In the genomic region with DNA sequence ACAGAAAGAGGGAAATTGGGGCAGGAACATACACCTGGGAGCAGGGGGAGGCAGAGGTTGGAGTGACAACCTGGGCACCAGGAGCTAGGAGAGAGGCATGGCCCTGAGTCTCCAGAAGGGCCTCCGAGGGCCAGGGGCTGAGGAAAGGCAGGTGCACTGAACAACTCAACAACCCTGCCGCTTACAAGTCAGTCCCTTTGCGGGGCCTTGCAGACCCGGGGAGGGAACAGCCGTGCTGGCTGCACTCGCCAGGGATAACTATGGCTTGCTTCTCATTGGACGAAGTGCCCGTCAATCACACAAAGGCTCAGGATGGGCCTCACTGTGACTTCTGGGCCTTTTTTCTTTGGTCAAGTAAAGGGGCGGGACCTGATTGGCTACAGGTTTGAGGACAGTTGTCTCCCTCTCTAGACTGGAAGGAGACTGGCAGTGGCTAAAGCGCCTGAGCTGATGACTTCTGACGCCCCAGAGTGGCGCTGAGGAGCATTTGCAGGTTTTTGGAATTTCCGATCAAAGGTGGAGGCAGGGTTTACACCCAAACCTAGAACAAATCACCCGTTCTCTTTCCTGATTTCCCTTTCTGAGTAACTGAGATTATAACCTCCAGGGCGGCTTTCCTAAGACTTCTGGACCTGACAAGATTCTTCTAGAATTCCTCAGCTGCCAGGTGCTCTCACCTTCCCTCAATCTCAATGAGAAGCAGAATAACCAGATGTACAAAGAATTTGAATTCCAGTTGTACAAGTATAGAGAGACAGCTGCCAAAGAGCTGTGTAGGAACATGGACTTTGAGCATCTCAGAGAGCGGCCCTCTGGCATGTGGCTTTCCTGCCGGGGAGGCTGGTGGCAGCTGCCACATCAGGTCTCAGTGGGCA, we compare ENCODE assay signal across 1 cellular context.
A peak's percentile ranks its signal among the peaks of the same experiment; 100 is the strongest.
TF ChIP-seq lines count a peak whose summit lies in the region.

No MANE protein-coding gene starts in this region.

TF ChIP-seq in HepG2, 621 proteins besides CTCF, POLR2A, EP300 and RAD21 (continued from another document and continues in another):
- TF ChIP-seq ZNF160 (CRISPR knock-in tag; IDR thresholded peaks at IDR 0.05) = no peak
- TF ChIP-seq, protein P1, sequence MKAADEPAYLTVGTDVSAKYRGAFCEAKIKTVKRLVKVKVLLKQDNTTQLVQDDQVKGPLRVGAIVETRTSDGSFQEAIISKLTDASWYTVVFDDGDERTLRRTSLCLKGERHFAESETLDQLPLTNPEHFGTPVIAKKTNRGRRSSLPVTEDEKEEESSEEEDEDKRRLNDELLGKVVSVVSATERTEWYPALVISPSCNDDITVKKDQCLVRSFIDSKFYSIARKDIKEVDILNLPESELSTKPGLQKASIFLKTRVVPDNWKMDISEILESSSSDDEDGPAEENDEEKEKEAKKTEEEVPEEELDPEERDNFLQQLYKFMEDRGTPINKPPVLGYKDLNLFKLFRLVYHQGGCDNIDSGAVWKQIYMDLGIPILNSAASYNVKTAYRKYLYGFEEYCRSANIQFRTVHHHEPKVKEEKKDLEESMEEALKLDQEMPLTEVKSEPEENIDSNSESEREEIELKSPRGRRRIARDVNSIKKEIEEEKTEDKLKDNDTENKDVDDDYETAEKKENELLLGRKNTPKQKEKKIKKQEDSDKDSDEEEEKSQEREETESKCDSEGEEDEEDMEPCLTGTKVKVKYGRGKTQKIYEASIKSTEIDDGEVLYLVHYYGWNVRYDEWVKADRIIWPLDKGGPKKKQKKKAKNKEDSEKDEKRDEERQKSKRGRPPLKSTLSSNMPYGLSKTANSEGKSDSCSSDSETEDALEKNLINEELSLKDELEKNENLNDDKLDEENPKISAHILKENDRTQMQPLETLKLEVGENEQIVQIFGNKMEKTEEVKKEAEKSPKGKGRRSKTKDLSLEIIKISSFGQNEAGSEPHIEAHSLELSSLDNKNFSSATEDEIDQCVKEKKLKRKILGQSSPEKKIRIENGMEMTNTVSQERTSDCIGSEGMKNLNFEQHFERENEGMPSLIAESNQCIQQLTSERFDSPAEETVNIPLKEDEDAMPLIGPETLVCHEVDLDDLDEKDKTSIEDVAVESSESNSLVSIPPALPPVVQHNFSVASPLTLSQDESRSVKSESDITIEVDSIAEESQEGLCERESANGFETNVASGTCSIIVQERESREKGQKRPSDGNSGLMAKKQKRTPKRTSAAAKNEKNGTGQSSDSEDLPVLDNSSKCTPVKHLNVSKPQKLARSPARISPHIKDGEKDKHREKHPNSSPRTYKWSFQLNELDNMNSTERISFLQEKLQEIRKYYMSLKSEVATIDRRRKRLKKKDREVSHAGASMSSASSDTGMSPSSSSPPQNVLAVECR (CRISPR knock-in tag; IDR thresholded peaks at IDR 0.05; ENCODE audit: borderline replicate concordance) = peak; percentile 34; the same call in 1 of the 2 replicates
- TF ChIP-seq KLF6 (CRISPR knock-in tag; IDR thresholded peaks at IDR 0.05) = peak; percentile 46; the same call in 1 of the 2 replicates
- TF ChIP-seq, protein P2, sequence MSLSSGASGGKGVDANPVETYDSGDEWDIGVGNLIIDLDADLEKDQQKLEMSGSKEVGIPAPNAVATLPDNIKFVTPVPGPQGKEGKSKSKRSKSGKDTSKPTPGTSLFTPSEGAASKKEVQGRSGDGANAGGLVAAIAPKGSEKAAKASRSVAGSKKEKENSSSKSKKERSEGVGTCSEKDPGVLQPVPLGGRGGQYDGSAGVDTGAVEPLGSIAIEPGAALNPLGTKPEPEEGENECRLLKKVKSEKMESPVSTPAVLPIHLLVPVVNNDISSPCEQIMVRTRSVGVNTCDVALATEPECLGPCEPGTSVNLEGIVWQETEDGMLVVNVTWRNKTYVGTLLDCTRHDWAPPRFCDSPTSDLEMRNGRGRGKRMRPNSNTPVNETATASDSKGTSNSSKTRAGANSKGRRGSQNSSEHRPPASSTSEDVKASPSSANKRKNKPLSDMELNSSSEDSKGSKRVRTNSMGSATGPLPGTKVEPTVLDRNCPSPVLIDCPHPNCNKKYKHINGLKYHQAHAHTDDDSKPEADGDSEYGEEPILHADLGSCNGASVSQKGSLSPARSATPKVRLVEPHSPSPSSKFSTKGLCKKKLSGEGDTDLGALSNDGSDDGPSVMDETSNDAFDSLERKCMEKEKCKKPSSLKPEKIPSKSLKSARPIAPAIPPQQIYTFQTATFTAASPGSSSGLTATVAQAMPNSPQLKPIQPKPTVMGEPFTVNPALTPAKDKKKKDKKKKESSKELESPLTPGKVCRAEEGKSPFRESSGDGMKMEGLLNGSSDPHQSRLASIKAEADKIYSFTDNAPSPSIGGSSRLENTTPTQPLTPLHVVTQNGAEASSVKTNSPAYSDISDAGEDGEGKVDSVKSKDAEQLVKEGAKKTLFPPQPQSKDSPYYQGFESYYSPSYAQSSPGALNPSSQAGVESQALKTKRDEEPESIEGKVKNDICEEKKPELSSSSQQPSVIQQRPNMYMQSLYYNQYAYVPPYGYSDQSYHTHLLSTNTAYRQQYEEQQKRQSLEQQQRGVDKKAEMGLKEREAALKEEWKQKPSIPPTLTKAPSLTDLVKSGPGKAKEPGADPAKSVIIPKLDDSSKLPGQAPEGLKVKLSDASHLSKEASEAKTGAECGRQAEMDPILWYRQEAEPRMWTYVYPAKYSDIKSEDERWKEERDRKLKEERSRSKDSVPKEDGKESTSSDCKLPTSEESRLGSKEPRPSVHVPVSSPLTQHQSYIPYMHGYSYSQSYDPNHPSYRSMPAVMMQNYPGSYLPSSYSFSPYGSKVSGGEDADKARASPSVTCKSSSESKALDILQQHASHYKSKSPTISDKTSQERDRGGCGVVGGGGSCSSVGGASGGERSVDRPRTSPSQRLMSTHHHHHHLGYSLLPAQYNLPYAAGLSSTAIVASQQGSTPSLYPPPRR (CRISPR knock-in tag; IDR thresholded peaks at IDR 0.05; ENCODE audit: borderline replicate concordance) = no peak
- 0 out of 2 replicates have a peak, but pooled peaks have one; percentile 39 for TF ChIP-seq ZNF446 (CRISPR knock-in tag; IDR thresholded peaks at IDR 0.05)
- 0 out of 2 replicates have a peak, but pooled peaks have one; percentile 16 for TF ChIP-seq SRF (IDR thresholded peaks at IDR 0.05; ENCODE audit: low read depth, low read length)
- TF ChIP-seq THAP11 (CRISPR knock-in tag; IDR thresholded peaks at IDR 0.05) = 0 out of 2 replicates have a peak, but pooled peaks have one; percentile 26
- peak; percentile 59; the same call in 1 of the 2 replicates for TF ChIP-seq NFKB2 (CRISPR knock-in tag; IDR thresholded peaks at IDR 0.05; ENCODE audit: borderline replicate concordance)
- TF ChIP-seq, protein P3, sequence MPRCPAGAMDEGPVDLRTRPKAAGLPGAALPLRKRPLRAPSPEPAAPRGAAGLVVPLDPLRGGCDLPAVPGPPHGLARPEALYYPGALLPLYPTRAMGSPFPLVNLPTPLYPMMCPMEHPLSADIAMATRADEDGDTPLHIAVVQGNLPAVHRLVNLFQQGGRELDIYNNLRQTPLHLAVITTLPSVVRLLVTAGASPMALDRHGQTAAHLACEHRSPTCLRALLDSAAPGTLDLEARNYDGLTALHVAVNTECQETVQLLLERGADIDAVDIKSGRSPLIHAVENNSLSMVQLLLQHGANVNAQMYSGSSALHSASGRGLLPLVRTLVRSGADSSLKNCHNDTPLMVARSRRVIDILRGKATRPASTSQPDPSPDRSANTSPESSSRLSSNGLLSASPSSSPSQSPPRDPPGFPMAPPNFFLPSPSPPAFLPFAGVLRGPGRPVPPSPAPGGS (CRISPR knock-in tag; IDR thresholded peaks at IDR 0.05) = no peak
- TF ChIP-seq ELF3 (CRISPR knock-in tag; IDR thresholded peaks at IDR 0.05) = peak; percentile 7
- no peak for TF ChIP-seq NBN (conservative IDR thresholded peaks at IDR 0.05)
- TF ChIP-seq ARHGAP35 (CRISPR knock-in tag; IDR thresholded peaks at IDR 0.05; ENCODE audit: borderline replicate concordance) = no peak
- peak; percentile 75; the same call in 1 of the 2 replicates for TF ChIP-seq ZNF891 (CRISPR knock-in tag; IDR thresholded peaks at IDR 0.05)
- TF ChIP-seq ZBTB42 (CRISPR knock-in tag; IDR thresholded peaks at IDR 0.05) = no peak
- TF ChIP-seq SOX6 (IDR thresholded peaks at IDR 0.05) = no peak
- peak; percentile 55 for TF ChIP-seq SOX6 (CRISPR knock-in tag; IDR thresholded peaks at IDR 0.05)
- TF ChIP-seq GFI1 (CRISPR knock-in tag; IDR thresholded peaks at IDR 0.05; ENCODE audit: borderline replicate concordance) = 0 out of 2 replicates have a peak, but pooled peaks have one; percentile 31
- TF ChIP-seq, protein P4, sequence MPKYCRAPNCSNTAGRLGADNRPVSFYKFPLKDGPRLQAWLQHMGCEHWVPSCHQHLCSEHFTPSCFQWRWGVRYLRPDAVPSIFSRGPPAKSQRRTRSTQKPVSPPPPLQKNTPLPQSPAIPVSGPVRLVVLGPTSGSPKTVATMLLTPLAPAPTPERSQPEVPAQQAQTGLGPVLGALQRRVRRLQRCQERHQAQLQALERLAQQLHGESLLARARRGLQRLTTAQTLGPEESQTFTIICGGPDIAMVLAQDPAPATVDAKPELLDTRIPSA (CRISPR knock-in tag; IDR thresholded peaks at IDR 0.05; ENCODE audit: borderline replicate concordance) = no peak
- TF ChIP-seq ZFAT (CRISPR knock-in tag; conservative IDR thresholded peaks at IDR 0.05) = no peak
- TF ChIP-seq, protein P5, sequence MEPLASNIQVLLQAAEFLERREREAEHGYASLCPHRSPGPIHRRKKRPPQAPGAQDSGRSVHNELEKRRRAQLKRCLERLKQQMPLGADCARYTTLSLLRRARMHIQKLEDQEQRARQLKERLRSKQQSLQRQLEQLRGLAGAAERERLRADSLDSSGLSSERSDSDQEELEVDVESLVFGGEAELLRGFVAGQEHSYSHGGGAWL (CRISPR knock-in tag; IDR thresholded peaks at IDR 0.05) = 0 out of 2 replicates have a peak, but pooled peaks have one; percentile 9
- 0 out of 2 replicates have a peak, but pooled peaks have one; percentile 13 for TF ChIP-seq FOXA3 (CRISPR knock-in tag; IDR thresholded peaks at IDR 0.05)
- 0 out of 2 replicates have a peak, but pooled peaks have one; percentile 31 for TF ChIP-seq MYNN (CRISPR knock-in tag; IDR thresholded peaks at IDR 0.05; ENCODE audit: low read depth)
- TF ChIP-seq ZNF317 (CRISPR knock-in tag; IDR thresholded peaks at IDR 0.05) = no peak
- TF ChIP-seq NCOR1 (IDR thresholded peaks at IDR 0.05; ENCODE audit: borderline replicate concordance, low read length) = peak; percentile 58
- no peak for TF ChIP-seq ZNF746 (CRISPR knock-in tag; IDR thresholded peaks at IDR 0.05)
- TF ChIP-seq, protein P6, sequence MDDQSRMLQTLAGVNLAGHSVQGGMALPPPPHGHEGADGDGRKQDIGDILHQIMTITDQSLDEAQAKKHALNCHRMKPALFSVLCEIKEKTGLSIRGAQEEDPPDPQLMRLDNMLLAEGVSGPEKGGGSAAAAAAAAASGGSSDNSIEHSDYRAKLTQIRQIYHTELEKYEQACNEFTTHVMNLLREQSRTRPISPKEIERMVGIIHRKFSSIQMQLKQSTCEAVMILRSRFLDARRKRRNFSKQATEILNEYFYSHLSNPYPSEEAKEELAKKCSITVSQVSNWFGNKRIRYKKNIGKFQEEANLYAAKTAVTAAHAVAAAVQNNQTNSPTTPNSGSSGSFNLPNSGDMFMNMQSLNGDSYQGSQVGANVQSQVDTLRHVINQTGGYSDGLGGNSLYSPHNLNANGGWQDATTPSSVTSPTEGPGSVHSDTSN (CRISPR knock-in tag; IDR thresholded peaks at IDR 0.05; ENCODE audit: borderline replicate concordance) = peak; percentile 61; the same call in 1 of the 2 replicates
- TF ChIP-seq, protein P7, sequence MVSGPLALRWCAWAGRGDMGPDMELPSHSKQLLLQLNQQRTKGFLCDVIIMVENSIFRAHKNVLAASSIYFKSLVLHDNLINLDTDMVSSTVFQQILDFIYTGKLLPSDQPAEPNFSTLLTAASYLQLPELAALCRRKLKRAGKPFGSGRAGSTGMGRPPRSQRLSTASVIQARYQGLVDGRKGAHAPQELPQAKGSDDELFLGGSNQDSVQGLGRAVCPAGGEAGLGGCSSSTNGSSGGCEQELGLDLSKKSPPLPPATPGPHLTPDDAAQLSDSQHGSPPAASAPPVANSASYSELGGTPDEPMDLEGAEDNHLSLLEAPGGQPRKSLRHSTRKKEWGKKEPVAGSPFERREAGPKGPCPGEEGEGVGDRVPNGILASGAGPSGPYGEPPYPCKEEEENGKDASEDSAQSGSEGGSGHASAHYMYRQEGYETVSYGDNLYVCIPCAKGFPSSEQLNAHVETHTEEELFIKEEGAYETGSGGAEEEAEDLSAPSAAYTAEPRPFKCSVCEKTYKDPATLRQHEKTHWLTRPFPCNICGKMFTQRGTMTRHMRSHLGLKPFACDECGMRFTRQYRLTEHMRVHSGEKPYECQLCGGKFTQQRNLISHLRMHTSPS (CRISPR knock-in tag; IDR thresholded peaks at IDR 0.05; ENCODE audit: low read depth) = no peak
- TF ChIP-seq, protein P8, sequence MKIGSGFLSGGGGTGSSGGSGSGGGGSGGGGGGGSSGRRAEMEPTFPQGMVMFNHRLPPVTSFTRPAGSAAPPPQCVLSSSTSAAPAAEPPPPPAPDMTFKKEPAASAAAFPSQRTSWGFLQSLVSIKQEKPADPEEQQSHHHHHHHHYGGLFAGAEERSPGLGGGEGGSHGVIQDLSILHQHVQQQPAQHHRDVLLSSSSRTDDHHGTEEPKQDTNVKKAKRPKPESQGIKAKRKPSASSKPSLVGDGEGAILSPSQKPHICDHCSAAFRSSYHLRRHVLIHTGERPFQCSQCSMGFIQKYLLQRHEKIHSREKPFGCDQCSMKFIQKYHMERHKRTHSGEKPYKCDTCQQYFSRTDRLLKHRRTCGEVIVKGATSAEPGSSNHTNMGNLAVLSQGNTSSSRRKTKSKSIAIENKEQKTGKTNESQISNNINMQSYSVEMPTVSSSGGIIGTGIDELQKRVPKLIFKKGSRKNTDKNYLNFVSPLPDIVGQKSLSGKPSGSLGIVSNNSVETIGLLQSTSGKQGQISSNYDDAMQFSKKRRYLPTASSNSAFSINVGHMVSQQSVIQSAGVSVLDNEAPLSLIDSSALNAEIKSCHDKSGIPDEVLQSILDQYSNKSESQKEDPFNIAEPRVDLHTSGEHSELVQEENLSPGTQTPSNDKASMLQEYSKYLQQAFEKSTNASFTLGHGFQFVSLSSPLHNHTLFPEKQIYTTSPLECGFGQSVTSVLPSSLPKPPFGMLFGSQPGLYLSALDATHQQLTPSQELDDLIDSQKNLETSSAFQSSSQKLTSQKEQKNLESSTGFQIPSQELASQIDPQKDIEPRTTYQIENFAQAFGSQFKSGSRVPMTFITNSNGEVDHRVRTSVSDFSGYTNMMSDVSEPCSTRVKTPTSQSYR (CRISPR knock-in tag; IDR thresholded peaks at IDR 0.05; ENCODE audit: borderline replicate concordance) = no peak
- no peak for TF ChIP-seq NR2F2 (IDR thresholded peaks at IDR 0.05; ENCODE audit: borderline replicate concordance, low read depth)
- TF ChIP-seq, protein P9, sequence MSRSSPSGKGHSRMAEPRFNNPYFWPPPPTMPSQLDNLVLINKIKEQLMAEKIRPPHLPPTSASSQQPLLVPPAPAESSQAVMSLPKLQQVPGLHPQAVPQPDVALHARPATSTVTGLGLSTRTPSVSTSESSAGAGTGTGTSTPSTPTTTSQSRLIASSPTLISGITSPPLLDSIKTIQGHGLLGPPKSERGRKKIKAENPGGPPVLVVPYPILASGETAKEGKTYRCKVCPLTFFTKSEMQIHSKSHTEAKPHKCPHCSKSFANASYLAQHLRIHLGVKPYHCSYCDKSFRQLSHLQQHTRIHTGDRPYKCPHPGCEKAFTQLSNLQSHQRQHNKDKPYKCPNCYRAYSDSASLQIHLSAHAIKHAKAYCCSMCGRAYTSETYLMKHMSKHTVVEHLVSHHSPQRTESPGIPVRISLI (CRISPR knock-in tag; IDR thresholded peaks at IDR 0.05; ENCODE audit: borderline replicate concordance) = peak; percentile 43; the same call in 1 of the 2 replicates
- peak; percentile 42; the same call in 1 of the 2 replicates for TF ChIP-seq ZNF350 (CRISPR knock-in tag; IDR thresholded peaks at IDR 0.05; ENCODE audit: borderline replicate concordance, low read depth)
- no peak for TF ChIP-seq NCOA2 (CRISPR knock-in tag; IDR thresholded peaks at IDR 0.05)
